Comparison of ENCODE assay signal across 9 cellular contexts in the genomic region with DNA sequence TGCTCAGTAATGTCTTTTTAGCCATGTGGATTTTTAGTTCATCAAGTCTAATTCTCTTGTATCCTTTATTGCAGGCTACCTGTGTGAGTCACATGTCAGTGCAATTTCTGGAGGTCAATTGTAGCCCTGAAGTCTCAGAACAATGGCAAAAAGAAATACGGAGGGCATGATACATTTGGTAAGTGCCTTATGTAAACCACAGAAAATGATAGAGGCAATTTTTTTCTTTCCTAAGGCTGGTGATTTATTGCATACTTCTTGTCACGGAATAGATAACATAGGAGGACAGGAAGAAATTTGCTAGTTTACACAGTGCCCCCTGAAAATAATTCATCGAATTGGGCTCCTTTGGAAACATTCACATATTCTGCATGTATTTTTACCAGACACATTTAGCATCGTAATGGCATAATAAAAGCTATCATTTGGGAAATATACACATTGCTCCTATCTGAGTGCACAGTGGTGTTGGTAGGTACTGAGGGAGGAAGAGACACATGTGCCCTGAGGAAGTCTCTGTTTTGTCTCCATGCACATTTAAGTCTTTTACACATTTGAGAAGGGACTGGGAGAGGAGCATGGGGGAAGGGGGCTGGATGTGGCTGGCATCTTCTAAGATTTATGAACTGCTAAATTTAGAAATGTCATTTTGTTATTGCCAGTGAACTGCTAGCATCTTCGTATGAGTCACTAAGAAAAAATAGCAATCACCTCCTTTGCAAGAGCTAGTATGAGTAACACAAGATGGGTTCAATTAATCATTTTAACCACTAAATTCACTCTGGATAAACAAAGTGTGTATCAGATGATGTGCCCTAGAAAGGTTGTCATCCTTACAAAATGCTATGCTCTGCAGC.
DNase-seq lines count a peak whose midpoint lies in the region; ATAC-seq and TF ChIP-seq lines count a peak whose summit lies in the region.
"Had no signal": no experiment of that assay in that cellular context is flagged by ENCODE, and none has a peak within 500 bp of the region (broad histone marks: within the 10 kb centered on the region; RNA-seq: fewer than 3 reads in every experiment).

No MANE protein-coding gene starts in this region.

- DNase-seq in AG08396 (ENCODE audit: low spot score) = peak; percentile 54
- DNase-seq in HS-5 (ENCODE audit: low read depth) = peak; percentile 85
- peak; percentile 46 for DNase-seq in RWPE1 (ENCODE audit: low spot score)
- DNase-seq in iris pigment epithelial cell (ENCODE audit: low read depth) = peak; percentile 40
- no peak for DNase-seq in GM19240 (ENCODE audit: insufficient read length, low spot score)
- DNase-seq in osteocyte (ENCODE audit: extremely low spot score, unreplicated experiment) = no peak
- no peak for DNase-seq in activated naive CD4-positive, alpha-beta T cell treated with anti-CD3 and anti-CD28 coated beads, Interleukin-2, amount 50 U/mL, for 16 hours

- H3K9me3 Mint-ChIP-seq in osteocyte (ENCODE audit: unreplicated experiment) = no peaks in the 10 kb centered on the region

- POLR2A ChIA-PET in RWPE1 (lab: Yijun Ruan, JAX; ENCODE audit: low non-redundant PET) = no interaction called here

- TF ChIP-seq CTCF in RWPE1 (conservative IDR thresholded peaks at IDR 0.05; ENCODE audit: low read depth) (no peak), osteocyte (IDR thresholded peaks at IDR 0.05) (no peak)

- H3K27ac Mint-ChIP-seq in osteocyte (ENCODE audit: unreplicated experiment) = no peak overlapping the region
- H3K27ac Mint-ChIP-seq: dendritic cell treated with granulocyte-macrophage colony-stimulating factor and Interleukin-4, amounts not matched to agents 40 ng/mL and 50 ng/mL, for 4 days had no signal

- ATAC-seq in GM18519 (IDR thresholded peaks at IDR 0.05; ENCODE audit: low FRiP score, unreplicated experiment) = no peak

- H3K36me3 Mint-ChIP-seq in osteocyte (ENCODE audit: unreplicated experiment) = no peaks in the 10 kb centered on the region

- no peaks in the 10 kb centered on the region for H3K27me3 Mint-ChIP-seq in osteocyte (ENCODE audit: unreplicated experiment)
- H3K27me3 Mint-ChIP-seq: dendritic cell treated with granulocyte-macrophage colony-stimulating factor and Interleukin-4, amounts not matched to agents 40 ng/mL and 50 ng/mL, for 4 days had no signal

- H3K4me1 Mint-ChIP-seq in osteocyte (ENCODE audit: unreplicated experiment) = no peaks in the 10 kb centered on the region

- H3K4me3 Mint-ChIP-seq in osteocyte (ENCODE audit: unreplicated experiment) = no peak overlapping the region
- H3K4me3 Mint-ChIP-seq: dendritic cell treated with granulocyte-macrophage colony-stimulating factor and Interleukin-4, amounts not matched to agents 40 ng/mL and 50 ng/mL, for 4 days had no signal

- CTCF ChIA-PET in RWPE1 (lab: Yijun Ruan, JAX) = no interaction called here

- H3K27ac ChIP-seq in RWPE1 = no peak overlapping the region

Comparison
In these comparisons a context has a peak if more than half of its experiments do, and no peak if none do; other contexts are left out.
1. DNase-seq: peak in AG08396 (single experiment), HS-5 (single experiment), RWPE1 (single experiment) and iris pigment epithelial cell (single experiment); none in GM19240 (single experiment), osteocyte (single experiment) and activated naive CD4-positive, alpha-beta T cell treated with anti-CD3 and anti-CD28 coated beads, Interleukin-2, amount 50 U/mL, for 16 hours (single experiment).